In the genomic region with DNA sequence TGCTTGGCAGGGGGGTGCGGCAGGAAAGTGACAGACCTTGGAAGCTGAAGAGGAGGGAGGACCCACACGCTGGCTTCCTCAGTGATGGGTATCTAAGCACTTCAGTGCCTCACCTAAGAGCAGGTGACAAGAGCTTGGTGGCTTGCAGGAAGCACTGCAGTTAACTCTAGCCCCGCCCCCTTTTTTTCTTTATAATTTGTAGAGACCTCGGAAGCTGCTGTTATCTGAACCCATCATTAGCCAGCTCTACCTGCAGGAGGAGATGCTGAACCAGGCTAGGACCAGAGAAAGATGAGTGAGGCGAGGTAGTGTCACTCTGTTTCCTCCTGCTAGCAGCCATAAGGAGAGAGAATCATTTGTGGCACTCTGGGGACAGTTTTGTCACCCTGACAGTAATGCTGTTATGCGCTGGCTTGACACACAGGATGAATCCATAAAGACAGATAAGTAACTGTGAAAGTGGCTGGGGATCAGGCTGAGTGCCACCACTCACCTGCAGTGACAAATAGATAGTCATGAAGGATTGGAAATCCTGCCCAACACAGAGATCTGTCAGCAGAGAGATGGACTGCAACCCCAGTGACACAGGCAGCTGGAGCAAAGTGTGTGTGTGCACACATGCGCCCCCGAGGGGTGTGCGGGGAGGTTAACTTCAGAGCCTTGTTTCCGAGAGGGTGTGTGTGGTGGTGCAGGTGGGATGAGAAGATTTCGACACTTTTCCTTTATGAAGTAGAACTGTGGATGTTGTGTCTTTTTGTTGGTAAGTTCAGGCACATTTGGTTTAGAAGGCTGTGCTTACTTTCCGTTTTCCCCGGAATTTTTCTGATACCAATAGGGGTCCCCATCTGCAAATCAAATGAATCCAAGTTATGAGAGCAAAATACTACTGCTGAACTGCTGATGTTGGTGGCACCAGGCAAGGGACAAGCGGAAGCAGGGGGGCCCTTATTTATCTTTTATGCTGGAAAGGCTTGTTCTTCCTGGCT, we compare ENCODE assay signal across 1 cellular context.
TF ChIP-seq lines count a peak whose summit lies in the region.

No MANE protein-coding gene starts in this region.

TF ChIP-seq in neural cell, 6 proteins besides CTCF, POLR2A, EP300 and RAD21 (continued from another document):
- TF ChIP-seq, protein P1, sequence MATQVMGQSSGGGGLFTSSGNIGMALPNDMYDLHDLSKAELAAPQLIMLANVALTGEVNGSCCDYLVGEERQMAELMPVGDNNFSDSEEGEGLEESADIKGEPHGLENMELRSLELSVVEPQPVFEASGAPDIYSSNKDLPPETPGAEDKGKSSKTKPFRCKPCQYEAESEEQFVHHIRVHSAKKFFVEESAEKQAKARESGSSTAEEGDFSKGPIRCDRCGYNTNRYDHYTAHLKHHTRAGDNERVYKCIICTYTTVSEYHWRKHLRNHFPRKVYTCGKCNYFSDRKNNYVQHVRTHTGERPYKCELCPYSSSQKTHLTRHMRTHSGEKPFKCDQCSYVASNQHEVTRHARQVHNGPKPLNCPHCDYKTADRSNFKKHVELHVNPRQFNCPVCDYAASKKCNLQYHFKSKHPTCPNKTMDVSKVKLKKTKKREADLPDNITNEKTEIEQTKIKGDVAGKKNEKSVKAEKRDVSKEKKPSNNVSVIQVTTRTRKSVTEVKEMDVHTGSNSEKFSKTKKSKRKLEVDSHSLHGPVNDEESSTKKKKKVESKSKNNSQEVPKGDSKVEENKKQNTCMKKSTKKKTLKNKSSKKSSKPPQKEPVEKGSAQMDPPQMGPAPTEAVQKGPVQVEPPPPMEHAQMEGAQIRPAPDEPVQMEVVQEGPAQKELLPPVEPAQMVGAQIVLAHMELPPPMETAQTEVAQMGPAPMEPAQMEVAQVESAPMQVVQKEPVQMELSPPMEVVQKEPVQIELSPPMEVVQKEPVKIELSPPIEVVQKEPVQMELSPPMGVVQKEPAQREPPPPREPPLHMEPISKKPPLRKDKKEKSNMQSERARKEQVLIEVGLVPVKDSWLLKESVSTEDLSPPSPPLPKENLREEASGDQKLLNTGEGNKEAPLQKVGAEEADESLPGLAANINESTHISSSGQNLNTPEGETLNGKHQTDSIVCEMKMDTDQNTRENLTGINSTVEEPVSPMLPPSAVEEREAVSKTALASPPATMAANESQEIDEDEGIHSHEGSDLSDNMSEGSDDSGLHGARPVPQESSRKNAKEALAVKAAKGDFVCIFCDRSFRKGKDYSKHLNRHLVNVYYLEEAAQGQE (IDR thresholded peaks at IDR 0.05; ENCODE audit: borderline replicate concordance) = peak; percentile 56
- TF ChIP-seq SMC3 (conservative IDR thresholded peaks at IDR 0.05; ENCODE audit: poor library complexity) (peak; percentile 62), EZH2 (IDR thresholded peaks at IDR 0.05; ENCODE audit: borderline replicate concordance, insufficient read depth, low read length, poor library complexity, severe bottlenecking) (no peak), POLR2AphosphoS5 (IDR thresholded peaks at IDR 0.05) (peak; percentile 97), MXI1 (conservative IDR thresholded peaks at IDR 0.05; ENCODE audit: poor library complexity, severe bottlenecking) (peak; percentile 24)
